In genomic region chr22:50141891-50142363, GRCh38 we compare ENCODE assay signal across 2 cellular contexts.
TF ChIP-seq lines count a peak whose summit lies in the region.

No MANE protein-coding gene starts in this region.

TF ChIP-seq in HEK293, 187 proteins besides CTCF, POLR2A, EP300 and RAD21:
- TF ChIP-seq ZNF529 (tag by site-specific recombination; IDR thresholded peaks at IDR 0.05; ENCODE audit: insufficient replicate concordance) (no peak), ZNF621 (tag by site-specific recombination; IDR thresholded peaks at IDR 0.05) (no peak), PRDM6 (tag by site-specific recombination; IDR thresholded peaks at IDR 0.05) (0 out of 2 replicates have a peak, but pooled peaks have one; percentile 26), ZNF658 (tag by site-specific recombination; IDR thresholded peaks at IDR 0.05) (no peak)

TF ChIP-seq in HepG2, 621 proteins besides CTCF, POLR2A, EP300 and RAD21 (continues in another document):
- 0 out of 2 replicates have a peak, but pooled peaks have one; percentile 40 for TF ChIP-seq ZNF670 (CRISPR knock-in tag; IDR thresholded peaks at IDR 0.05; ENCODE audit: borderline replicate concordance)
- TF ChIP-seq SP5 (CRISPR knock-in tag; IDR thresholded peaks at IDR 0.05; ENCODE audit: borderline replicate concordance, low read depth), result no peak
- 0 out of 2 replicates have a peak, but pooled peaks have one; percentile 24 for TF ChIP-seq ISL2 (CRISPR knock-in tag; IDR thresholded peaks at IDR 0.05)
- TF ChIP-seq TMF1 (CRISPR knock-in tag; IDR thresholded peaks at IDR 0.05; ENCODE audit: low read depth), result no peak
- TF ChIP-seq SALL1 (CRISPR knock-in tag; IDR thresholded peaks at IDR 0.05), result peak; percentile 37; the same call in 1 of the 2 replicates
- peak; percentile 49 for TF ChIP-seq NR2F6 (IDR thresholded peaks at IDR 0.05)
- no peak for TF ChIP-seq NR2F6 (CRISPR knock-in tag; IDR thresholded peaks at IDR 0.05)
- no peak for TF ChIP-seq SNAI1 (CRISPR knock-in tag; IDR thresholded peaks at IDR 0.05; ENCODE audit: borderline replicate concordance)
- peak; percentile 40; the same call in 1 of the 2 replicates for TF ChIP-seq HMG20A (CRISPR knock-in tag; IDR thresholded peaks at IDR 0.05; ENCODE audit: borderline replicate concordance)
- no peak for TF ChIP-seq TFDP1 (CRISPR knock-in tag; IDR thresholded peaks at IDR 0.05; ENCODE audit: borderline replicate concordance)
- peak; percentile 12; the same call in 1 of the 2 replicates for TF ChIP-seq THAP11 (CRISPR knock-in tag; IDR thresholded peaks at IDR 0.05)
- TF ChIP-seq ZNF33A (CRISPR knock-in tag; IDR thresholded peaks at IDR 0.05; ENCODE audit: borderline replicate concordance), result peak; percentile 61; the same call in 1 of the 2 replicates
- TF ChIP-seq ZHX1 (CRISPR knock-in tag; IDR thresholded peaks at IDR 0.05; ENCODE audit: low read depth), result no peak
- peak; percentile 35; the same call in 1 of the 2 replicates for TF ChIP-seq NR2F2 (IDR thresholded peaks at IDR 0.05; ENCODE audit: borderline replicate concordance, low read depth)
- TF ChIP-seq ZBTB2 (CRISPR knock-in tag; IDR thresholded peaks at IDR 0.05; ENCODE audit: low read depth), result no peak
- TF ChIP-seq FOXA1 (IDR thresholded peaks at IDR 0.05), result peak; percentile 70
- 0 out of 2 replicates have a peak, but pooled peaks have one; percentile 12 for TF ChIP-seq FOXA1 (CRISPR knock-in tag; IDR thresholded peaks at IDR 0.05)
- TF ChIP-seq LCORL (IDR thresholded peaks at IDR 0.05), result no peak
- TF ChIP-seq LCORL (CRISPR knock-in tag; IDR thresholded peaks at IDR 0.05), result 0 out of 2 replicates have a peak, but pooled peaks have one; percentile 19
- TF ChIP-seq KLF15 (CRISPR knock-in tag; IDR thresholded peaks at IDR 0.05; ENCODE audit: borderline replicate concordance), result no peak
- peak; percentile 40 for TF ChIP-seq ZEB1 (IDR thresholded peaks at IDR 0.05; ENCODE audit: insufficient replicate concordance, low read depth)
- peak; percentile 20; the same call in 1 of the 2 replicates for TF ChIP-seq ZFP36L1 (CRISPR knock-in tag; IDR thresholded peaks at IDR 0.05)
- TF ChIP-seq SOX6 (IDR thresholded peaks at IDR 0.05), result no peak
- TF ChIP-seq SOX6 (CRISPR knock-in tag; IDR thresholded peaks at IDR 0.05), result peak; percentile 51; the same call in 1 of the 2 replicates
- peak; percentile 63; the same call in 1 of the 2 replicates for TF ChIP-seq TBX3 (IDR thresholded peaks at IDR 0.05; ENCODE audit: borderline replicate concordance)
- TF ChIP-seq MTERF4 (CRISPR knock-in tag; IDR thresholded peaks at IDR 0.05), result no peak
- peak; percentile 48; the same call in 1 of the 2 replicates for TF ChIP-seq TCF7 (IDR thresholded peaks at IDR 0.05; ENCODE audit: low read depth)
- TF ChIP-seq RARA (CRISPR knock-in tag; IDR thresholded peaks at IDR 0.05), result peak; percentile 53; the same call in 1 of the 2 replicates
- TF ChIP-seq SAP130 (CRISPR knock-in tag; IDR thresholded peaks at IDR 0.05; ENCODE audit: low read depth), result peak; percentile 53
- TF ChIP-seq ZNF709 (CRISPR knock-in tag; IDR thresholded peaks at IDR 0.05), result no peak
- TF ChIP-seq FOXA3 (CRISPR knock-in tag; IDR thresholded peaks at IDR 0.05), result peak; percentile 92
- peak; percentile 96 for TF ChIP-seq TFAP4 (IDR thresholded peaks at IDR 0.05; ENCODE audit: borderline replicate concordance, low read depth)
- TF ChIP-seq FOXK1 (CRISPR knock-in tag; IDR thresholded peaks at IDR 0.05; ENCODE audit: borderline replicate concordance, low read depth), result peak; percentile 38; the same call in 1 of the 2 replicates
- TF ChIP-seq HINFP (CRISPR knock-in tag; IDR thresholded peaks at IDR 0.05; ENCODE audit: low read depth), result no peak
- TF ChIP-seq ZMYM4 (CRISPR knock-in tag; IDR thresholded peaks at IDR 0.05), result no peak
- peak; percentile 69; the same call in 1 of the 2 replicates for TF ChIP-seq AHDC1 (CRISPR knock-in tag; IDR thresholded peaks at IDR 0.05; ENCODE audit: borderline replicate concordance)
- TF ChIP-seq SIN3B (IDR thresholded peaks at IDR 0.05; ENCODE audit: low read length), result no peak
- TF ChIP-seq ZBTB7A (CRISPR knock-in tag; IDR thresholded peaks at IDR 0.05), result peak; percentile 65; the same call in 1 of the 2 replicates
- 0 out of 2 replicates have a peak, but pooled peaks have one; percentile 6 for TF ChIP-seq ZNF574 (CRISPR knock-in tag; IDR thresholded peaks at IDR 0.05)
